ENCODE assay signal across 2 cellular contexts in genomic region chr3:47156418-47156817, GRCh38.
TF ChIP-seq lines count a peak whose summit lies in the region.

No MANE protein-coding gene starts in this region.

TF ChIP-seq in GM23338, 12 proteins besides CTCF, POLR2A, EP300 and RAD21 (continued from another document):
- TF ChIP-seq ZNF462 (CRISPR knock-in tag; IDR thresholded peaks at IDR 0.05) (no peak), STAT1 (IDR thresholded peaks at IDR 0.05; ENCODE audit: unreplicated experiment) (no peak), POLR2AphosphoS5 (IDR thresholded peaks at IDR 0.05; ENCODE audit: low read depth) (no peak), ZNF331 (CRISPR knock-in tag; IDR thresholded peaks at IDR 0.05; ENCODE audit: low read depth) (no peak), ETS1 (IDR thresholded peaks at IDR 0.05) (no peak), NANOG (IDR thresholded peaks at IDR 0.05; ENCODE audit: borderline replicate concordance) (no peak), REST (IDR thresholded peaks at IDR 0.05; ENCODE audit: unreplicated experiment) (no peak), ZNF114 (CRISPR knock-in tag; IDR thresholded peaks at IDR 0.05) (no peak), EZH2 (IDR thresholded peaks at IDR 0.05; ENCODE audit: low read depth, unreplicated experiment) (no peak)

TF ChIP-seq in WTC11, 78 proteins besides CTCF, POLR2A, EP300 and RAD21 (continued from another document):
- TF ChIP-seq USF1 (CRISPR knock-in tag; IDR thresholded peaks at IDR 0.05): no peak
- no peak for TF ChIP-seq MXD4 (CRISPR knock-in tag; IDR thresholded peaks at IDR 0.05; ENCODE audit: borderline replicate concordance)
- TF ChIP-seq ATF6 (CRISPR knock-in tag; IDR thresholded peaks at IDR 0.05): no peak
TF ChIP-seq in WTC11: peak in this region for 0.
